8 cellular contexts compared by ENCODE assay signal in the genomic region with DNA sequence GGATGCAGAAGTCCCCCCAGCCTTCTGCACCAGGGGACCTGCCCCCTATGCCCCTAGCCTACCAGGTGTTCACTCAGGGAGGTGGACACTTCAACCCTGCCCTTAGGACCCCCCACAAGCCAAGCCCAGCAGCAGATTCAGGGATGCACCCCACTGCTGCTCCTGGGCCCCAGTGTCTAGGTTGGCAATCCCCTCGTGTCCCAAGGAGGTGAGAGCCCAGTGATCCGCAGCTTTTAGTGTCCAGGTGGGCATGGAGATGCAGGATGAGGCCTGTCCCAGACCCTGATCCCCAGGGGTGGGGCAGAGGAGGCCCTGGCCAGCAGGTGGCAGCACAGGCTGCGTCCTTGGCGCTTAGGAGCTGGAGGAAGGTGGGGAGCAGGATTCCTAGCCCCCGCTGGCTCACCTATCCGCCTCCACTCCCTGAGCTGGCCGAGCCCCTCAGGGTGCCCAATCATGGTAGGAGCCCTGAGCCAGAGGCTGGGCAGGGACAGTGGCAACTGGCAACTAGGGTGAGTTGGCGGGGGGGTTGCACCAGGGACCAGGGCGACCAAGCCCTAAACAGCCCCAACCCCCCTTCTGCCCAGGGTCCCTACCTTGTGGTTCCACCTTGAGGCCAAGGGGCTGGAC. TPM values are rescaled to one million over a fixed set of nuclear protein-coding genes. Genes with fewer than 3 reads are reported as not detected.
DNase-seq lines count a peak whose midpoint lies in the region; ATAC-seq and TF ChIP-seq lines count a peak whose summit lies in the region.

No MANE protein-coding gene starts in this region.

- H3F3A ChIP-seq in Loucy (ENCODE audit: low read depth), result no peaks in the 10 kb centered on the region

- H3K4me2 ChIP-seq in Loucy (ENCODE audit: low read depth, low read length, poor library complexity, severe bottlenecking), result no peak overlapping the region

- no peaks in the 10 kb centered on the region for H3K9me2 ChIP-seq in Loucy (replicated peaks; ENCODE audit: low read depth, low read length)

- H3K27ac Mint-ChIP-seq in dendritic cell treated with granulocyte-macrophage colony-stimulating factor and Interleukin-4, amounts not matched to agents 40 ng/mL and 50 ng/mL, for 4 days, result peak overlapping the region; percentile 53

- H3K27me3 ChIP-seq in Loucy (ENCODE audit: insufficient read depth, low read length, poor library complexity, severe bottlenecking), result no peaks in the 10 kb centered on the region
- H3K27me3 ChIP-seq in lung (ENCODE audit: control insufficient read depth, insufficient read depth), result no peaks in the 10 kb centered on the region

- WGBS in lung, 2 donors, result 47 to 60% methylated on average over 8 to 9 of the region's 9 CpGs

- TF ChIP-seq CTCF in Loucy (conservative IDR thresholded peaks at IDR 0.05; ENCODE audit: low read length) (peak; percentile 96), lung (IDR thresholded peaks at IDR 0.05; ENCODE audit: control extremely low read depth, extremely low read depth) (peak; percentile 76)

- H3K36me3 ChIP-seq in Loucy (ENCODE audit: insufficient read depth, low read length) (no peaks in the 10 kb centered on the region), lung (ENCODE audit: control insufficient read depth in 2 of 2, insufficient read depth in 2 of 2, low read length in 2 of 2) (no peaks in the 10 kb centered on the region)

- no peaks in the 10 kb centered on the region for H4K20me1 ChIP-seq in Loucy (ENCODE audit: insufficient read depth, low read length, poor library complexity, severe bottlenecking)

- no peak overlapping the region for H3K4me3 ChIP-seq in Loucy (ENCODE audit: low read length, poor library complexity, severe bottlenecking)
- no peak overlapping the region for H3K4me3 ChIP-seq in lung

- peaks cover 24% of the 10 kb centered on the region for H3K4me1 Mint-ChIP-seq in dendritic cell treated with granulocyte-macrophage colony-stimulating factor and Interleukin-4, amounts not matched to agents 40 ng/mL and 50 ng/mL, for 4 days (ENCODE audit: low read depth)

- H3K4me3 Mint-ChIP-seq in dendritic cell treated with granulocyte-macrophage colony-stimulating factor and Interleukin-4, amounts not matched to agents 40 ng/mL and 50 ng/mL, for 4 days, result no peak overlapping the region

- peak; percentile 41 to 44 for ATAC-seq in activated CD4-positive, CD25-positive, alpha-beta regulatory T cell treated with anti-CD3 and anti-CD28 coated beads, Interleukin-2, amount 50 U/mL, for 24 hours
- no peak for ATAC-seq in lung (ENCODE audit: insufficient read depth, low FRiP score)
- ATAC-seq in HG03521 (IDR thresholded peaks at IDR 0.05; ENCODE audit: unreplicated experiment), result no peak
- no peak for ATAC-seq in HG02623 (IDR thresholded peaks at IDR 0.05; ENCODE audit: unreplicated experiment)

- H3K9ac ChIP-seq in Loucy (ENCODE audit: low read depth, low read length, poor library complexity, severe bottlenecking), result no peak overlapping the region

- no peaks in the 10 kb centered on the region for H3K9me3 Mint-ChIP-seq in dendritic cell treated with granulocyte-macrophage colony-stimulating factor and Interleukin-4, amounts not matched to agents 40 ng/mL and 50 ng/mL, for 4 days

- no peaks in the 10 kb centered on the region for H3K79me2 ChIP-seq in Loucy (ENCODE audit: insufficient read depth, low read length)

- H2AFZ ChIP-seq in Loucy (ENCODE audit: low read length), result no peak overlapping the region

- H3K9me3 ChIP-seq in Loucy (ENCODE audit: insufficient read depth, low read depth, low read length) (no peaks in the 10 kb centered on the region), lung (ENCODE audit: control insufficient read depth in 2 of 2, insufficient read depth in 1 of 2, low read length in 1 of 2) (no peaks in the 10 kb centered on the region)

- peaks cover 12% of the 10 kb centered on the region for H3K27me3 Mint-ChIP-seq in dendritic cell treated with granulocyte-macrophage colony-stimulating factor and Interleukin-4, amounts not matched to agents 40 ng/mL and 50 ng/mL, for 4 days

- peaks cover 4% of the 10 kb centered on the region for H3K4me1 ChIP-seq in Loucy (ENCODE audit: insufficient read depth, low read length, poor library complexity, severe bottlenecking)
- peaks cover 0 to 20% of the 10 kb centered on the region in 2 donors for H3K4me1 ChIP-seq in lung (ENCODE audit: control insufficient read depth in 2 of 2, insufficient read depth in 2 of 2, low read length in 2 of 2)

- peak overlapping the region in 1 of 2 donors; percentile 33 for H3K27ac ChIP-seq in lung (ENCODE audit: low read depth in 1 of 2, low read length in 1 of 2)

- peaks cover 29% of the 10 kb centered on the region for H3K36me3 Mint-ChIP-seq in dendritic cell treated with granulocyte-macrophage colony-stimulating factor and Interleukin-4, amounts not matched to agents 40 ng/mL and 50 ng/mL, for 4 days (ENCODE audit: low read depth)

- intact Hi-C loops in dendritic cell treated with granulocyte-macrophage colony-stimulating factor and Interleukin-4, amounts not matched to agents 40 ng/mL and 50 ng/mL, for 4 days (cut with micrococcal nuclease), result loop anchor here (1.0 kb wide), 1 partner anchor 28 kb away; no protein-coding TSS in a partner anchor

- DNase-seq in ELF-1 (ENCODE audit: low read depth, low spot score), result peak; percentile 81
- no peak for DNase-seq in lung (ENCODE audit: low spot score)
- DNase-seq in stimulated activated CD8-positive, alpha-beta memory T cell treated with anti-CD3 and anti-CD28 coated beads, Interleukin-4, amount 100 ng/mL, for 24 hours (ENCODE audit: low read depth), result peak; percentile 42

RNA-seq across cellular contexts. Expression of a gene that starts 4.1 kb away (rescaled TPM):
- total RNA-seq in lung, result 100 to 1,000 TPM; 265 to 356 TPM
- 100 to 1,000 TPM; 111 to 289 TPM for polyA plus RNA-seq in lung

RNA-seq across cellular contexts. Expression of a gene that starts 10.5 kb away (rescaled TPM):
- 10 to 100 TPM; 11.9 to 15.2 TPM for total RNA-seq in lung
- 10 to 100 TPM; 16.8 to 21.5 TPM for polyA plus RNA-seq in lung

RNA-seq across cellular contexts. Expression of a gene that starts 43.9 kb away (rescaled TPM):
- 10 to 100 TPM; 24.8 to 26.0 TPM for total RNA-seq in lung
- 10 to 100 TPM in 1 of 2 donors, 1 to 10 TPM in 1; 8.7 to 12.3 TPM for polyA plus RNA-seq in lung

RNA-seq across cellular contexts. Expression of a gene that starts 44.2 kb away (rescaled TPM):
- 10 to 100 TPM; 39.4 to 39.6 TPM for total RNA-seq in lung
- polyA plus RNA-seq in lung, result 10 to 100 TPM; 30.6 to 59.8 TPM

Comparison
In these comparisons a context has a peak if more than half of its experiments do, and no peak if none do; other contexts are left out.
1. ATAC-seq: peak in activated CD4-positive, CD25-positive, alpha-beta regulatory T cell treated with anti-CD3 and anti-CD28 coated beads, Interleukin-2, amount 50 U/mL, for 24 hours (2 of 2); none in lung (single experiment), HG03521 (single experiment) and HG02623 (single experiment).